In genomic region chr13:75660694-75661093, GRCh38 we compare ENCODE assay signal across 27 cellular contexts. TPM values are rescaled to one million over a fixed set of nuclear protein-coding genes. Genes with fewer than 3 reads are reported as not detected.
DNase-seq lines count a peak whose midpoint lies in the region; ATAC-seq and TF ChIP-seq lines count a peak whose summit lies in the region.
"Had no signal": no experiment of that assay in that cellular context is flagged by ENCODE, and none has a peak within 500 bp of the region (broad histone marks: within the 10 kb centered on the region; RNA-seq: fewer than 3 reads in every experiment).

No MANE protein-coding gene starts in this region.

- peaks cover 56% of the 10 kb centered on the region for H3K36me3 ChIP-seq in osteoblast (ENCODE audit: insufficient read depth, low read length)
- H3K36me3 ChIP-seq: breast epithelium, Peyer's patch had no signal

- no peaks in the 10 kb centered on the region for H3K9me3 ChIP-seq in osteoblast (ENCODE audit: low read depth, low read length)
- H3K9me3 ChIP-seq: breast epithelium, Peyer's patch, psoas muscle had no signal

- H3K4me1 ChIP-seq in osteoblast (ENCODE audit: insufficient read depth, low read length): peaks cover 46% of the 10 kb centered on the region
- H3K4me1 ChIP-seq: breast epithelium, Peyer's patch had no signal

- H2AFZ ChIP-seq in osteoblast (ENCODE audit: low read length): no peak overlapping the region

- peaks cover 12% of the 10 kb centered on the region for H3K9me3 Mint-ChIP-seq in WTC11
- H3K9me3 Mint-ChIP-seq: H9 had no signal

- no peaks in the 10 kb centered on the region for H3K27me3 ChIP-seq in osteoblast (ENCODE audit: insufficient read depth, low read length)
- H3K27me3 ChIP-seq: breast epithelium, Peyer's patch had no signal

- H3K4me3 Mint-ChIP-seq in WTC11: no peak overlapping the region
- H3K4me3 Mint-ChIP-seq: activated CD8-positive, alpha-beta memory T cell treated with anti-CD3 and anti-CD28 coated beads, Interleukin-2, amount 10 ng/mL, durations not matched to agents 7 days and 5 days; H9; mesothelial cell of epicardium; naive B cell had no signal

- peaks cover 8% of the 10 kb centered on the region for H3K36me3 Mint-ChIP-seq in WTC11
- H3K36me3 Mint-ChIP-seq: activated CD8-positive, alpha-beta memory T cell treated with anti-CD3 and anti-CD28 coated beads, Interleukin-2, amount 10 ng/mL, durations not matched to agents 7 days and 5 days had no signal

- H4K20me1 ChIP-seq in osteoblast (ENCODE audit: insufficient read depth, low read length): peaks cover 80% of the 10 kb centered on the region

- H3K27me3 Mint-ChIP-seq in WTC11 (ENCODE audit: low read depth): no peaks in the 10 kb centered on the region
- H3K27me3 Mint-ChIP-seq: activated CD8-positive, alpha-beta memory T cell treated with anti-CD3 and anti-CD28 coated beads, Interleukin-2, amount 10 ng/mL, durations not matched to agents 7 days and 5 days; naive B cell had no signal

- H3K79me2 ChIP-seq in osteoblast (ENCODE audit: insufficient read depth, low read length): peaks cover 97% of the 10 kb centered on the region

- TF ChIP-seq CTCF in osteoblast (IDR thresholded peaks at IDR 0.05; ENCODE audit: extremely low read depth, low read depth, low read length): no peak
- no peak for TF ChIP-seq CTCF in WTC11 (IDR thresholded peaks at IDR 0.05)

- POLR2A ChIA-PET in WTC11 (lab: Charles Lee): interaction anchor here (0.6 kb wide), 1 partner anchor 430 kb away, joined by 4 read pairs; no protein-coding TSS in a partner anchor

- H3K27ac Mint-ChIP-seq in WTC11: no peak overlapping the region
- H3K27ac Mint-ChIP-seq: activated CD8-positive, alpha-beta memory T cell treated with anti-CD3 and anti-CD28 coated beads, Interleukin-2, amount 10 ng/mL, durations not matched to agents 7 days and 5 days; mesothelial cell of epicardium; naive B cell had no signal

- ATAC-seq in GM18519 (IDR thresholded peaks at IDR 0.05; ENCODE audit: low FRiP score, unreplicated experiment) (peak; percentile 39), GM21786 (IDR thresholded peaks at IDR 0.05; ENCODE audit: unreplicated experiment) (peak; percentile 36), HG03520 (IDR thresholded peaks at IDR 0.05; ENCODE audit: unreplicated experiment) (peak; percentile 47), GM21723 (IDR thresholded peaks at IDR 0.05; ENCODE audit: unreplicated experiment) (no peak), WTC11 (no peak)
- ATAC-seq: activated CD8-positive, alpha-beta memory T cell treated with anti-CD3 and anti-CD28 coated beads, Interleukin-2, amount 10 ng/mL, durations not matched to agents 7 days and 5 days; left ventricle myocardium superior had no signal

- no peak for DNase-seq in osteoblast (ENCODE audit: insufficient read length, low spot score, missing footprints)
- no peak for DNase-seq in A172 (ENCODE audit: low spot score)
- DNase-seq in WTC11 (ENCODE audit: low spot score): no peak
- no peak for DNase-seq in NCI-H524 (lab: John Stamatoyannopoulos, UW)
- DNase-seq: activated CD8-positive, alpha-beta memory T cell treated with anti-CD3 and anti-CD28 coated beads, Interleukin-2, amount 10 ng/mL, durations not matched to agents 7 days and 5 days; activated naive CD4-positive, alpha-beta T cell treated with anti-CD3 and anti-CD28 coated beads, Interleukin-2, amount 50 U/mL, for 16 hours; amygdala; effector memory CD4-positive, alpha-beta T cell; glutamatergic neuron; H9; islet precursor cell; left ventricle myocardium superior; naive B cell; NCI-H1092; NCI-H187; NCI-H526; Peyer's patch; psoas muscle; SHP77 treated with DMSO at 0.1 percent for 48 hours; stimulated activated CD4-positive, alpha-beta T cell treated with anti-CD3 and anti-CD28 coated beads, Interleukin-15, amount 100 ng/mL, for 24 hours; stimulated activated naive CD4-positive, alpha-beta T cell treated with Interleukin-2 at 50 U/mL for 16 hours had no signal

- CTCF ChIA-PET in WTC11 (lab: Charles Lee): no interaction called here

- H3K27ac ChIP-seq in osteoblast (ENCODE audit: low read depth, low read length): peak overlapping the region; percentile 40
- H3K27ac ChIP-seq: breast epithelium, Peyer's patch had no signal

- no peaks in the 10 kb centered on the region for H3K4me1 Mint-ChIP-seq in WTC11
- H3K4me1 Mint-ChIP-seq: activated CD8-positive, alpha-beta memory T cell treated with anti-CD3 and anti-CD28 coated beads, Interleukin-2, amount 10 ng/mL, durations not matched to agents 7 days and 5 days; H9; mesothelial cell of epicardium had no signal

- H3K4me3 ChIP-seq in osteoblast (ENCODE audit: insufficient read depth, low read length): no peak overlapping the region
- H3K4me3 ChIP-seq: breast epithelium, Peyer's patch, psoas muscle had no signal

- H3K4me2 ChIP-seq in osteoblast (ENCODE audit: insufficient read depth, low read length): peak overlapping the region; percentile 18

TF ChIP-seq in WTC11, 78 proteins besides CTCF, POLR2A, EP300 and RAD21:
- no peak for TF ChIP-seq ATF6 (CRISPR knock-in tag; IDR thresholded peaks at IDR 0.05)

RNA-seq across cellular contexts. Expression of gene LMO7, which starts 24.6 kb away (rescaled TPM):
- 465 and 536 TPM in 2 replicates for total RNA-seq in osteoblast
- 155 and 215 TPM in 2 replicates for total RNA-seq in A172 (2014; rRNA removed; shearing (Covaris generic))
- 15.6 to 18.5 TPM (median 17.4 TPM) in 3 replicates for total RNA-seq in WTC11 (2021)

Comparison
In these comparisons a context has a peak if more than half of its experiments do, and no peak if none do; other contexts are left out.
1. ATAC-seq: peak in GM18519 (single experiment), GM21786 (single experiment) and HG03520 (single experiment); none in GM21723 (single experiment) and WTC11 (single experiment).